In the genomic region with DNA sequence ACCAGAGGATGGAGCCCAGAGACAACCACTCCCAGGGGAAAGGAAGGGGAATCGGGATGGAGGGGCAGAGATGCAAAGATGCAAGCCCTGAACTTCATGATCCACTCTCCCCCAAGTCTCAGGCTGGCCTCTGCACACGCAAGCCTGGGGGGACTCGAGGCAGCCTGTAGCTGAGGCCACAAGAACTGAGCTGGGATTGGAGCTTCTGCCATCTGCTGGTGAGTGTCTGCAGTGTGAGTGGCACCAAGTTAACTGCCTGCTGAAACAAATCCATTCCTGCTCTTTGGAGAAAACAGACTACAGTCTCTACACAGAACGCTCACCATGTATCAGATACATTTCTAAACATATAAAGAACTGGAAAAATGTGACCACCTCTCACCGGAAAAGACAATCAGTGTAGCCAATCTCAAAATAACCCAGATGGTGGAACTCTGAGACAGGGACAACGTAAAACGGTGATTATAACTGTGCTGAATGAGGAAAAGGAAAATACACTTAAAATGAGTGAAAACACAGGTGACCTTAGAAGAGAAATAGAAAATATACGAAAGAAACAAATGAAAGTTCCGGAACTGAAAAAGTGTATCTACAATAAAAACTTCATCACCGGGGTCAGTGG, we compare ENCODE assay signal across 8 cellular contexts.
DNase-seq lines count a peak whose midpoint lies in the region; ATAC-seq and TF ChIP-seq lines count a peak whose summit lies in the region.

No MANE protein-coding gene starts in this region.

- H3K4me1 ChIP-seq in liver (ENCODE audit: control insufficient read depth in 4 of 4, insufficient read depth in 4 of 4, low read length in 3 of 4) = peaks cover 0 to 7% (median 0%) of the 10 kb centered on the region in 4 donors
- peaks cover 13 to 18% (median 16%) of the 10 kb centered on the region in 4 donors for H3K4me1 ChIP-seq in tibial artery

- H3K9ac ChIP-seq in liver (ENCODE audit: low read depth in 1 of 2, low read length in 2 of 2) = no peak overlapping the region

- H3K36me3 ChIP-seq in liver (ENCODE audit: control insufficient read depth in 4 of 4, insufficient read depth in 3 of 4, low read depth in 1 of 4, low read length in 3 of 4) = peaks cover 10 to 43% (median 24%) of the 10 kb centered on the region in 4 donors
- peaks cover 30 to 68% (median 51%) of the 10 kb centered on the region in 3 donors for H3K36me3 ChIP-seq in tibial artery

- intact Hi-C loops in tibial artery (cut with DNase I; ENCODE audit: low total_unique reads) = no loop called here

- H3K27me3 ChIP-seq in liver (ENCODE audit: control insufficient read depth in 4 of 4, insufficient read depth in 4 of 4, low read length in 3 of 4) (no peaks in the 10 kb centered on the region), tibial artery (no peaks in the 10 kb centered on the region)

- WGBS in liver = 84% methylated on average over 10 of the region's 10 CpGs

- H3K9me3 ChIP-seq in liver (ENCODE audit: control insufficient read depth in 4 of 4, low read length in 3 of 4) (peaks cover 0 to 3% (median 0%) of the 10 kb centered on the region in 4 donors), tibial artery (no peaks in the 10 kb centered on the region)

- H3K4me3 ChIP-seq in coronary artery = no peak overlapping the region
- no peak overlapping the region for H3K4me3 ChIP-seq in liver (ENCODE audit: low read depth in 1 of 3, low read length in 3 of 3)
- H3K4me3 ChIP-seq in tibial artery = no peak overlapping the region

- DNase-seq in NCI-H1417 (lab: John Stamatoyannopoulos, UW) = peak in 2 of 3 experiments; percentile 0 to 45
- no peak for DNase-seq in NCI-H1417 treated with DMSO at 0.1 percent for 48 hours (lab: John Stamatoyannopoulos, UW)
- peak; percentile 51 for DNase-seq in M059J (ENCODE audit: low read depth)
- peak; percentile 43 for DNase-seq in UCSD-AML1 (lab: John Stamatoyannopoulos, UW; ENCODE audit: unreplicated experiment)
- no peak for DNase-seq in coronary artery (ENCODE audit: low spot score)
- no peak for DNase-seq in tibial artery

- H3K27ac ChIP-seq in coronary artery (no peak overlapping the region), liver (ENCODE audit: low read depth in 1 of 2, low read length in 2 of 2) (no peak overlapping the region), tibial artery (no peak overlapping the region)

- peak; percentile 55 for TF ChIP-seq CTCF in coronary artery (IDR thresholded peaks at IDR 0.05)
- peak; percentile 58 for TF ChIP-seq CTCF in liver (IDR thresholded peaks at IDR 0.05; ENCODE audit: low read depth, low read length, missing input control)
- peak; percentile 55 to 66 for TF ChIP-seq CTCF in tibial artery (IDR thresholded peaks at IDR 0.05)

- peak; percentile 67 to 82 for TF ChIP-seq RAD21 in liver (IDR thresholded peaks at IDR 0.05)

- ATAC-seq in HG03571 (IDR thresholded peaks at IDR 0.05; ENCODE audit: unreplicated experiment) = no peak

TF ChIP-seq in liver, 16 proteins besides CTCF, POLR2A, EP300 and RAD21:
- TF ChIP-seq RXRA (IDR thresholded peaks at IDR 0.05) (no peak), TAF1 (conservative IDR thresholded peaks at IDR 0.05) (no peak), HNF4A (conservative IDR thresholded peaks at IDR 0.05) (no peak), FOXA1 (IDR thresholded peaks at IDR 0.05) (no peak), SP1 (IDR thresholded peaks at IDR 0.05) (no peak), GABPA (IDR thresholded peaks at IDR 0.05 in 1 of 2, conservative IDR thresholded peaks at IDR 0.05 in 1 of 2) (no peak), HNF4G (IDR thresholded peaks at IDR 0.05) (no peak), FOXA2 (IDR thresholded peaks at IDR 0.05) (no peak), NR2F2 (IDR thresholded peaks at IDR 0.05) (no peak), YY1 (IDR thresholded peaks at IDR 0.05) (no peak)
- TF ChIP-seq, protein P1, sequence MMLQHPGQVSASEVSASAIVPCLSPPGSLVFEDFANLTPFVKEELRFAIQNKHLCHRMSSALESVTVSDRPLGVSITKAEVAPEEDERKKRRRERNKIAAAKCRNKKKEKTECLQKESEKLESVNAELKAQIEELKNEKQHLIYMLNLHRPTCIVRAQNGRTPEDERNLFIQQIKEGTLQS (IDR thresholded peaks at IDR 0.05) = no peak
TF ChIP-seq in liver: peak in this region for 0.

Comparison
In these comparisons a context has a peak if more than half of its experiments do, and no peak if none do; other contexts are left out.
1. DNase-seq: peak in NCI-H1417 (2 of 3), M059J (single experiment) and UCSD-AML1 (single experiment); none in NCI-H1417 treated with DMSO at 0.1 percent for 48 hours (single experiment), coronary artery (single experiment) and tibial artery (0 of 2).
2. Peak in every context shown above with its lines, with median percentiles within 50 percentile points of each other: CTCF ChIP-seq.